ENCODE assay signal across 8 cellular contexts in genomic region chrX:41085105-41085882, GRCh38. TPM values are rescaled to one million over a fixed set of nuclear protein-coding genes. Genes with fewer than 3 reads are reported as not detected.
DNase-seq lines count a peak whose midpoint lies in the region; ATAC-seq, FAIRE-seq and TF ChIP-seq lines count a peak whose summit lies in the region.

TSS of gene USP9X (plus strand) at chrX:41085445. CDS start at chrX:41123629, 38,184 bp downstream.

- no peaks in the 10 kb centered on the region for H3K27me3 ChIP-seq in hepatocyte

- ATAC-seq in GM18499 (IDR thresholded peaks at IDR 0.05; ENCODE audit: insufficient read depth, unreplicated experiment): peak; percentile 31
- peak; percentile 57 for ATAC-seq in HG02870 (IDR thresholded peaks at IDR 0.05; ENCODE audit: unreplicated experiment)

- H3K4me1 ChIP-seq in hepatocyte (ENCODE audit: insufficient read depth): peaks cover 7% of the 10 kb centered on the region

- H3K4me2 ChIP-seq in hepatocyte: peak within 1 kb of the TSS; percentile 71

- TF ChIP-seq CTCF in astrocyte of the cerebellum (IDR thresholded peaks at IDR 0.05; ENCODE audit: low read depth, low read length, missing control alignments): no peak
- TF ChIP-seq CTCF in hepatocyte (IDR thresholded peaks at IDR 0.05; ENCODE audit: poor library complexity): no peak
- no peak for TF ChIP-seq CTCF in retinal pigment epithelial cell (conservative IDR thresholded peaks at IDR 0.05; ENCODE audit: low read depth, low read length)
- no peak for TF ChIP-seq CTCF in D721Med (IDR thresholded peaks at IDR 0.05; ENCODE audit: insufficient read depth, missing control alignments)

- peak within 1 kb of the TSS; percentile 78 for H3K4me3 ChIP-seq in astrocyte of the cerebellum (ENCODE audit: low read depth, low read length)
- H3K4me3 ChIP-seq in hepatocyte: peak within 1 kb of the TSS; percentile 72
- peak within 1 kb of the TSS; percentile 88 for H3K4me3 ChIP-seq in retinal pigment epithelial cell (ENCODE audit: low read length)

- 44% methylated on average over 45 of the region's 86 CpGs for WGBS in hepatocyte (ENCODE audit: low lambda C conversion rate, missing lambda C conversion rate)

- H3K27ac ChIP-seq in hepatocyte: peak within 1 kb of the TSS; percentile 100

- no peaks in the 10 kb centered on the region for H3K36me3 ChIP-seq in hepatocyte (replicated peaks; ENCODE audit: insufficient read depth, low read depth)

- in situ Hi-C loops in astrocyte of the cerebellum (cut with HindIII; ENCODE audit: low sequenced_read_pairs): no loop called here

- peak; percentile 66 for DNase-seq in NCI-H1694 treated with DMSO at 0.1 percent for 48 hours (lab: John Stamatoyannopoulos, UW)
- peak; percentile 88 for DNase-seq in T-helper 9 cell
- peak; percentile 78 for DNase-seq in astrocyte of the cerebellum (ENCODE audit: low read depth)
- DNase-seq in hepatocyte (ENCODE audit: low spot score): peak; percentile 93
- DNase-seq in retinal pigment epithelial cell (ENCODE audit: low read depth): peak; percentile 74
- DNase-seq in D721Med (ENCODE audit: insufficient read length, low spot score): no peak

- H2AFZ ChIP-seq in hepatocyte: no peak within 1 kb of the TSS

- peaks cover 39% of the 10 kb centered on the region for H4K20me1 ChIP-seq in hepatocyte (ENCODE audit: insufficient read depth, poor library complexity, severe bottlenecking)

- FAIRE-seq in D721Med (lab: Jason Lieb, UNC): no peak

- no peaks in the 10 kb centered on the region for H3K9me3 ChIP-seq in hepatocyte (ENCODE audit: low read depth)

- H3K79me2 ChIP-seq in hepatocyte: peaks cover 49% of the 10 kb centered on the region

- H3K9me2 ChIP-seq in hepatocyte (replicated peaks; ENCODE audit: insufficient read depth): no peaks in the 10 kb centered on the region

RNA-seq across cellular contexts. Expression of gene USP9X, which starts in this region (rescaled TPM):
- 93.9 and 114 TPM in 2 replicates for total RNA-seq in hepatocyte
- polyA plus RNA-seq in hepatocyte: 23.8 and 26.6 TPM in 2 replicates
